In the genomic region with DNA sequence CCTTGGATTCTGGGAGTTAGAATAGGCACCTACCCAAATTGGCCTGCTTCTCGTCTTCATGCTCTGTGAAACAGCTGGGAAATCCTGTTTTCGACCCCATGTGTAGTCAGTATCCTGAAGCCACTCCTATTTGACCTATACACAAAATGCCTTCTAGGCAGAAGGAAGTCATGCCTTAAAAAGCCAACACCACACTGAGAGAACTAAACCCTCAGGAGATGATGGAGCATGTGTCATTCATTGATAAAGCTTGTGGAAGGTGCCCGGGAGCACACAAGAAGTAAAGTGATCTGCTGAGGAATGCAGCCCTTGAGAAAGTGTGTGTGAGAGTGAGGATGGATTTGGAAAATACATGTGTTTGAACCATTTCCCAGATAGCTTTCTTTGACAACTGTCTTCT, we compare ENCODE assay signal across 13 cellular contexts.
"Had no signal": no experiment of that assay in that cellular context is flagged by ENCODE, and none has a peak within 500 bp of the region (broad histone marks: within the 10 kb centered on the region; RNA-seq: fewer than 3 reads in every experiment).

No MANE protein-coding gene starts in this region.

- H3K27ac ChIP-seq: epithelial cell of prostate, left ventricle myocardium inferior, upper lobe of left lung had no signal

- H3K9me3 ChIP-seq: left ventricle myocardium inferior, upper lobe of left lung had no signal

- ATAC-seq: activated CD8-positive, alpha-beta memory T cell treated with anti-CD3 and anti-CD28 coated beads, Interleukin-2, amount 10 ng/mL, durations not matched to agents 7 days and 5 days; effector memory CD8-positive, alpha-beta T cell; stimulated activated naive CD8-positive, alpha-beta T cell treated with anti-CD3 and anti-CD28 coated beads, Interleukin-15, Interleukin-2, amounts not matched to agents 100 U/mL and 50 U/mL, for 24 hours had no signal

- H3K27me3 ChIP-seq: upper lobe of left lung had no signal

- H3K4me3 ChIP-seq: left ventricle myocardium inferior, upper lobe of left lung had no signal

- H3K36me3 ChIP-seq: left ventricle myocardium inferior, upper lobe of left lung had no signal

- FAIRE-seq: frontal cortex, kidney had no signal

- H3K4me1 ChIP-seq: upper lobe of left lung had no signal

- DNase-seq: activated CD4-positive, alpha-beta memory T cell treated with anti-CD3 and anti-CD28 coated beads for 36 hours; activated CD8-positive, alpha-beta memory T cell treated with anti-CD3 and anti-CD28 coated beads, Interleukin-2, amount 10 ng/mL, durations not matched to agents 7 days and 5 days; effector memory CD8-positive, alpha-beta T cell; hypothalamus; kidney; left ventricle myocardium inferior; mammary epithelial cell; stimulated activated CD4-positive, alpha-beta T cell treated with anti-CD3 and anti-CD28 coated beads, Interleukin-2, amount 100 ng/mL, for 24 hours; stimulated activated naive CD8-positive, alpha-beta T cell treated with anti-CD3 and anti-CD28 coated beads, Interleukin-15, Interleukin-2, amounts not matched to agents 100 U/mL and 50 U/mL, for 24 hours; T-helper 2 cell; upper lobe of left lung had no signal
